In genomic region chr14:81535399-81536124, GRCh38 we compare ENCODE assay signal across 10 cellular contexts. TPM values are rescaled to one million over a fixed set of nuclear protein-coding genes. Genes with fewer than 3 reads are reported as not detected.
DNase-seq lines count a peak whose midpoint lies in the region; ATAC-seq, FAIRE-seq and TF ChIP-seq lines count a peak whose summit lies in the region.
"Had no signal": no experiment of that assay in that cellular context is flagged by ENCODE, and none has a peak within 500 bp of the region (broad histone marks: within the 10 kb centered on the region; RNA-seq: fewer than 3 reads in every experiment).

No MANE protein-coding gene starts in this region.

- no peaks in the 10 kb centered on the region for H3K27me3 ChIP-seq in DND-41 (ENCODE audit: insufficient read depth, low read length, poor library complexity)
- H3K27me3 ChIP-seq in keratinocyte (ENCODE audit: control insufficient read depth, extremely low read depth, insufficient read depth, low read length), result no peaks in the 10 kb centered on the region
- no peaks in the 10 kb centered on the region for H3K27me3 ChIP-seq in MG63

- H3K9me1 ChIP-seq in keratinocyte (ENCODE audit: control insufficient read depth, extremely low read depth, insufficient read depth, low read length), result no peaks in the 10 kb centered on the region

- dilution Hi-C loops in keratinocyte (cut with MboI; ENCODE audit: extremely low pct_ligation_motif_present, low sequenced_read_pairs), result no loop called here

- peaks cover 14% of the 10 kb centered on the region for H4K20me1 ChIP-seq in DND-41 (ENCODE audit: insufficient read depth, low read length)
- H4K20me1 ChIP-seq in keratinocyte (ENCODE audit: control insufficient read depth, extremely low read depth, insufficient read depth, low read length), result no peaks in the 10 kb centered on the region

- ATAC-seq in DND-41 (ENCODE audit: insufficient read depth, low read depth), result no peak
- ATAC-seq in GM19438 (IDR thresholded peaks at IDR 0.05; ENCODE audit: low read depth, unreplicated experiment), result peak; percentile 37
- ATAC-seq in HG03378 (IDR thresholded peaks at IDR 0.05; ENCODE audit: unreplicated experiment), result peak; percentile 33
- no peak for ATAC-seq in mucosa of descending colon

- no peak for DNase-seq in DND-41
- no peak for DNase-seq in keratinocyte (ENCODE audit: low read depth, low spot score)
- DNase-seq in MG63, result no peak
- no peak for DNase-seq in stimulated activated CD4-positive, alpha-beta T cell treated with anti-CD3 and anti-CD28 coated beads, Interleukin-4, amount 100 ng/mL, for 4 hours
- no peak for DNase-seq in middle frontal gyrus (ENCODE audit: extremely low spot score, low spot score)
- no peak for DNase-seq in mucosa of descending colon
- DNase-seq: kidney glomerular epithelial cell had no signal

- FAIRE-seq in keratinocyte (lab: Jason Lieb, UNC), result no peak
- FAIRE-seq: G401.6 had no signal

- H3K79me2 ChIP-seq in DND-41 (ENCODE audit: insufficient read depth, low read length) (peaks cover 31% of the 10 kb centered on the region), keratinocyte (ENCODE audit: control insufficient read depth, insufficient read depth, low read length) (peaks cover 29% of the 10 kb centered on the region)

- peaks cover 34% of the 10 kb centered on the region for H3K4me1 ChIP-seq in DND-41 (ENCODE audit: insufficient read depth, low read length)
- H3K4me1 ChIP-seq in keratinocyte (ENCODE audit: control insufficient read depth, extremely low read depth, insufficient read depth, low read length), result peaks cover 30% of the 10 kb centered on the region
- peaks cover 11% of the 10 kb centered on the region for H3K4me1 ChIP-seq in mucosa of descending colon (ENCODE audit: low read depth)

- H2AFZ ChIP-seq in DND-41 (ENCODE audit: low read depth, low read length) (peak overlapping the region; percentile 59), keratinocyte (ENCODE audit: control insufficient read depth, low read length) (peak overlapping the region; percentile 54)

- H3K9me3 ChIP-seq in DND-41 (ENCODE audit: insufficient read depth, low read length, severe bottlenecking) (no peaks in the 10 kb centered on the region), keratinocyte (ENCODE audit: control insufficient read depth, low read depth, low read length) (no peaks in the 10 kb centered on the region), MG63 (no peaks in the 10 kb centered on the region), mucosa of descending colon (peaks cover 7% of the 10 kb centered on the region)

- TF ChIP-seq CTCF in DND-41 (IDR thresholded peaks at IDR 0.05; ENCODE audit: borderline replicate concordance, extremely low read depth, low read length, poor library complexity, severe bottlenecking) (no peak), keratinocyte (optimal IDR thresholded peaks at IDR 0.05 in 1 of 3, IDR thresholded peaks at IDR 0.05 in 1 of 3, conservative IDR thresholded peaks at IDR 0.05 in 1 of 3; ENCODE audit: extremely low read depth in 1 of 3, insufficient read depth in 2 of 3, low read length in 3 of 3) (no peak), mucosa of descending colon (IDR thresholded peaks at IDR 0.05) (no peak)

- intact Hi-C loops in mucosa of descending colon (cut with DNase I, micrococcal nuclease), result no loop called here

- H3K4me3 ChIP-seq in DND-41 (ENCODE audit: low read depth in 1 of 2, low read length in 2 of 2), result no peak overlapping the region
- H3K4me3 ChIP-seq in keratinocyte (ENCODE audit: control insufficient read depth in 2 of 3, extremely low read depth in 1 of 3, insufficient read depth in 2 of 3, low read depth in 1 of 3, low read length in 3 of 3), result no peak overlapping the region
- no peak overlapping the region for H3K4me3 ChIP-seq in MG63
- no peak overlapping the region for H3K4me3 ChIP-seq in mucosa of descending colon

- H3K27ac ChIP-seq in DND-41 (ENCODE audit: low read length) (no peak overlapping the region), keratinocyte (ENCODE audit: control insufficient read depth, insufficient read depth, low read length) (no peak overlapping the region)

- H3K9ac ChIP-seq in DND-41 (ENCODE audit: low read depth, low read length), result no peak overlapping the region
- H3K9ac ChIP-seq in keratinocyte (ENCODE audit: control insufficient read depth, extremely low read depth, insufficient read depth, low read length), result no peak overlapping the region

- H3K4me2 ChIP-seq in DND-41 (ENCODE audit: insufficient read depth, low read length) (no peak overlapping the region), keratinocyte (ENCODE audit: control insufficient read depth, extremely low read depth, insufficient read depth, low read depth, low read length) (no peak overlapping the region)

- H3K36me3 ChIP-seq in DND-41 (ENCODE audit: insufficient read depth, low read length) (peaks cover 6% of the 10 kb centered on the region), keratinocyte (ENCODE audit: control insufficient read depth in 2 of 2, extremely low read depth in 1 of 2, insufficient read depth in 2 of 2, low read length in 2 of 2) (no peaks in the 10 kb centered on the region), MG63 (no peaks in the 10 kb centered on the region), mucosa of descending colon (ENCODE audit: low read depth) (no peaks in the 10 kb centered on the region)

RNA-seq across cellular contexts. Expression of gene SEL1L, which starts 1.9 kb away (rescaled TPM):
- 12.6 to 19.7 TPM (median 17.7 TPM) in 3 replicates for polyA plus RNA-seq in keratinocyte
- polyA plus RNA-seq in keratinocyte (2011; ENCODE audit: low read depth), result 52.0 TPM
- 3.0 and 6.9 TPM in 2 replicates for polyA plus RNA-seq in keratinocyte (2011; cell fraction: cytosol; rRNA removed)
- polyA plus RNA-seq in keratinocyte (2011; cell fraction: nucleus; rRNA removed), result 34.0 and 40.3 TPM in 2 replicates
- polyA plus RNA-seq in keratinocyte (2012; ENCODE audit: low replicate concordance), result 25.8 and 31.1 TPM in 2 replicates
- 10.5 to 46.8 TPM (median 26.3 TPM) in 3 replicates for polyA minus RNA-seq in keratinocyte
- polyA minus RNA-seq in keratinocyte (2011; cell fraction: cytosol; rRNA and poly(A)+ RNA removed), result 10.9 TPM
- 40.1 and 81.8 TPM in 2 replicates for polyA minus RNA-seq in keratinocyte (2011; cell fraction: nucleus; rRNA and poly(A)+ RNA removed)
- 12.0 and 16.9 TPM in 2 replicates for total RNA-seq in MG63 (2014; rRNA removed; shearing (Covaris generic); ENCODE audit: low replicate concordance)
- 100 to 1,000 TPM in 1 of 3 donors, 10 to 100 TPM in 2; 87.7 to 103 (median 89.9) TPM for total RNA-seq in mucosa of descending colon

Comparison
In these comparisons a context has a peak if more than half of its experiments do, and no peak if none do; other contexts are left out.
1. ATAC-seq: peak in GM19438 (single experiment) and HG03378 (single experiment); none in DND-41 (single experiment) and mucosa of descending colon (single experiment).